Comparison of ENCODE assay signal across 13 cellular contexts in genomic region chr12:12582193-12582881, GRCh38. TPM values are rescaled to one million over a fixed set of nuclear protein-coding genes. Genes with fewer than 3 reads are reported as not detected.
DNase-seq lines count a peak whose midpoint lies in the region; ATAC-seq and TF ChIP-seq lines count a peak whose summit lies in the region.
"Had no signal": no experiment of that assay in that cellular context is flagged by ENCODE, and none has a peak within 500 bp of the region (broad histone marks: within the 10 kb centered on the region; RNA-seq: fewer than 3 reads in every experiment).

No MANE protein-coding gene starts in this region.

- no peaks in the 10 kb centered on the region for H3K9me2 ChIP-seq in GM23248 (ENCODE audit: insufficient read depth)

- H3K4me1 ChIP-seq in left lung: peaks cover 0 to 28% of the 10 kb centered on the region in 2 donors
- H3K4me1 ChIP-seq in GM23248 (ENCODE audit: insufficient read depth): no peaks in the 10 kb centered on the region
- H3K4me1 ChIP-seq in suprapubic skin: peaks cover 20% of the 10 kb centered on the region
- H3K4me1 ChIP-seq in H9 (ENCODE audit: insufficient read depth, low read length): no peaks in the 10 kb centered on the region

- H2BK5ac ChIP-seq in H9 (ENCODE audit: insufficient read length, low read length): no peak overlapping the region

- H3K36me3 ChIP-seq in left lung (no peaks in the 10 kb centered on the region), GM23248 (ENCODE audit: low read depth) (no peaks in the 10 kb centered on the region), suprapubic skin (no peaks in the 10 kb centered on the region)

- H3K79me2 ChIP-seq in GM23248 (ENCODE audit: insufficient read depth): no peaks in the 10 kb centered on the region
- no peaks in the 10 kb centered on the region for H3K79me2 ChIP-seq in H9 (ENCODE audit: insufficient read depth, low read length)

- H3K79me1 ChIP-seq in H9 (ENCODE audit: insufficient read depth, low read depth, low read length, poor library complexity, severe bottlenecking): no peaks in the 10 kb centered on the region

- no peak overlapping the region for H3K9ac ChIP-seq in GM23248
- no peak overlapping the region for H3K9ac ChIP-seq in H9 (ENCODE audit: extremely low read depth, insufficient read length, low read length)

- H3K36me3 Mint-ChIP-seq in H9 (ENCODE audit: insufficient read depth in 1 of 3, low read depth in 3 of 3): no peaks in the 10 kb centered on the region

- no peaks in the 10 kb centered on the region for H3F3A ChIP-seq in GM23248 (ENCODE audit: insufficient read depth)

- TF ChIP-seq CTCF in left lung (IDR thresholded peaks at IDR 0.05) (no peak), suprapubic skin (IDR thresholded peaks at IDR 0.05) (no peak), H9 (conservative IDR thresholded peaks at IDR 0.05) (no peak)

- no peak overlapping the region for H3K4me2 ChIP-seq in GM23248 (ENCODE audit: unreplicated experiment)
- H3K4me2 ChIP-seq in H9 (ENCODE audit: insufficient read depth, insufficient read length, low read length): no peak overlapping the region

- H3K23ac ChIP-seq in H9 (ENCODE audit: insufficient read length, low read depth, low read length): no peak overlapping the region

- H3K9me3 ChIP-seq in left lung (no peaks in the 10 kb centered on the region), GM23248 (ENCODE audit: low read depth) (no peaks in the 10 kb centered on the region), suprapubic skin (no peaks in the 10 kb centered on the region), H9 (ENCODE audit: control insufficient read depth, low read depth, low read length) (no peaks in the 10 kb centered on the region)

- intact Hi-C loops in left lung (cut with DNase I): no loop called here

- no peak for TF ChIP-seq EP300 in suprapubic skin (IDR thresholded peaks at IDR 0.05)

- H3K27ac ChIP-seq in left lung (peak overlapping the region; percentile 58 to 66), GM23248 (no peak overlapping the region), suprapubic skin (no peak overlapping the region), H9 (ENCODE audit: insufficient read length, low read depth, low read length) (no peak overlapping the region)

- in situ Hi-C loops in GM23248 (cut with MboI): no loop called here

- no peak overlapping the region for H2BK15ac ChIP-seq in H9 (ENCODE audit: low read depth, low read length)

- no peaks in the 10 kb centered on the region for H3K27me3 Mint-ChIP-seq in H9 (ENCODE audit: low read depth)

- H2BK12ac ChIP-seq in H9 (ENCODE audit: insufficient read length, low read depth, low read length): no peak overlapping the region

- no peak overlapping the region for H2AFZ ChIP-seq in GM23248
- no peak overlapping the region for H2AFZ ChIP-seq in H9 (ENCODE audit: low read length)

- H2BK20ac ChIP-seq in H9 (ENCODE audit: low read depth, low read length, poor library complexity, severe bottlenecking): no peak overlapping the region

- no peak overlapping the region for H2BK120ac ChIP-seq in H9 (ENCODE audit: low read depth, low read length, poor library complexity, severe bottlenecking)

- ATAC-seq in GM18907 (IDR thresholded peaks at IDR 0.05; ENCODE audit: unreplicated experiment) (peak; percentile 39), GM21515 (IDR thresholded peaks at IDR 0.05; ENCODE audit: unreplicated experiment) (peak; percentile 46), HG03354 (IDR thresholded peaks at IDR 0.05; ENCODE audit: poor library complexity, severe bottlenecking, unreplicated experiment) (peak; percentile 40), left lung (no peak)
- ATAC-seq: HCT116 had no signal

- no peak overlapping the region for H4K91ac ChIP-seq in H9 (ENCODE audit: insufficient read length, low read depth, low read length)

- no peak overlapping the region for H3T11ph ChIP-seq in H9 (ENCODE audit: low read length)

- no peak overlapping the region for H4K5ac ChIP-seq in H9 (ENCODE audit: insufficient read length, low read depth, low read length)

- H3K27ac Mint-ChIP-seq in H9: peak overlapping the region in 1 of 3 experiments; percentile 51; a peak in 2 of 7 replicates

- WGBS in GM23248 (ENCODE audit: low coverage in 1 of 2, low lambda C conversion rate in 2 of 2, missing lambda C conversion rate in 2 of 2), 2 experiments: 69 to 81% methylated on average over 4 of the region's 4 CpGs
- WGBS in suprapubic skin: 81% methylated on average over 4 of the region's 4 CpGs
- no CpG with 5 or more reads among the region's 4 CpGs for WGBS in H9 (ENCODE audit: extremely low coverage, insufficient read length, low lambda C conversion rate)

- no peak overlapping the region for H3K14ac ChIP-seq in H9 (ENCODE audit: insufficient read depth, low read length)

- H3K27me3 ChIP-seq in left lung: no peaks in the 10 kb centered on the region
- H3K27me3 ChIP-seq in GM23248 (replicated peaks; ENCODE audit: insufficient read depth): no peaks in the 10 kb centered on the region
- no peaks in the 10 kb centered on the region for H3K27me3 ChIP-seq in suprapubic skin
- no peaks in the 10 kb centered on the region for H3K27me3 ChIP-seq in H9 (ENCODE audit: insufficient read depth, low read length)

- no peak overlapping the region for H3K18ac ChIP-seq in H9 (ENCODE audit: insufficient read length, low read depth, low read length)

- TF ChIP-seq POLR2A in suprapubic skin (IDR thresholded peaks at IDR 0.05): no peak

- DNase-seq in left lung (no peak), GM23248 (no peak), suprapubic skin (ENCODE audit: low spot score in 2 of 2) (no peak), HuH-7.5 (ENCODE audit: low spot score) (no peak), H9 (no peak)
- DNase-seq: DND-41, glutamatergic neuron, NCI-H1048 had no signal

- no peak overlapping the region for H3K56ac ChIP-seq in H9 (ENCODE audit: insufficient read length, low read depth, low read length)

- H2AK5ac ChIP-seq in H9 (ENCODE audit: insufficient read length, low read length): no peak overlapping the region

- H4K8ac ChIP-seq in H9 (replicated peaks; ENCODE audit: insufficient read length, low read depth, low read length): no peak overlapping the region

- H3K9me3 Mint-ChIP-seq in H9: peaks cover 0 to 3% of the 10 kb centered on the region in 2 experiments; a peak in 2 of 5 replicates
- H3K9me3 Mint-ChIP-seq: central memory CD8-positive, alpha-beta T cell had no signal

- H3K4me3 Mint-ChIP-seq in H9: no peak overlapping the region
- H3K4me3 Mint-ChIP-seq: central memory CD8-positive, alpha-beta T cell had no signal

- H3K4me1 Mint-ChIP-seq in H9: peaks cover 4 to 8% of the 10 kb centered on the region in 2 experiments; a peak in 2 of 4 replicates

- H4K20me1 ChIP-seq in GM23248 (ENCODE audit: insufficient read depth) (no peaks in the 10 kb centered on the region), H9 (ENCODE audit: control insufficient read depth, insufficient read depth, insufficient read length) (no peaks in the 10 kb centered on the region)

- H3K4me3 ChIP-seq in left lung (no peak overlapping the region), GM23248 (no peak overlapping the region), suprapubic skin (no peak overlapping the region)

- H3K4ac ChIP-seq in H9 (ENCODE audit: low read depth, low read length): no peak overlapping the region

- H3K23me2 ChIP-seq in H9 (ENCODE audit: insufficient read length, low read depth, low read length, poor library complexity, severe bottlenecking): no peaks in the 10 kb centered on the region

RNA-seq across cellular contexts. Expression of gene DUSP16, which starts 19.7 kb away (rescaled TPM):
- total RNA-seq in left lung: 10 to 100 TPM; 31.7 to 45.6 TPM
- 2.8 and 3.0 TPM in 2 replicates for total RNA-seq in GM23248 (2014; rRNA removed; shearing (Covaris generic))
- polyA plus RNA-seq in GM23248 (2016; fragmentation: Nextera tagmentation; extraction: Ambion mirVana): 0.74 and 1.1 TPM in 2 replicates
- 10 to 100 TPM; 20.3 to 33.2 (median 24.8) TPM for total RNA-seq in suprapubic skin
- total RNA-seq in H9 (2021): 62.5 and 64.0 TPM in 2 replicates

RNA-seq across cellular contexts. Expression of gene CREBL2, which starts 29.3 kb away (rescaled TPM):
- total RNA-seq in left lung: 10 to 100 TPM; 33.4 to 35.9 TPM
- 38.4 and 41.4 TPM in 2 replicates for total RNA-seq in GM23248 (2014; rRNA removed; shearing (Covaris generic))
- 23.4 and 25.4 TPM in 2 replicates for polyA plus RNA-seq in GM23248 (2016; fragmentation: Nextera tagmentation; extraction: Ambion mirVana)
- total RNA-seq in suprapubic skin: 10 to 100 TPM; 31.0 to 45.6 (median 41.2) TPM
- total RNA-seq in H9 (2021): 18.1 and 18.3 TPM in 2 replicates

Comparison
In these comparisons a context has a peak if more than half of its experiments do, and no peak if none do; other contexts are left out.
1. H3K27ac ChIP-seq: peak in left lung (2 of 2); none in GM23248 (single experiment), suprapubic skin (single experiment) and H9 (single experiment).